Comparison of ENCODE assay signal across 1 cellular context in the genomic region with DNA sequence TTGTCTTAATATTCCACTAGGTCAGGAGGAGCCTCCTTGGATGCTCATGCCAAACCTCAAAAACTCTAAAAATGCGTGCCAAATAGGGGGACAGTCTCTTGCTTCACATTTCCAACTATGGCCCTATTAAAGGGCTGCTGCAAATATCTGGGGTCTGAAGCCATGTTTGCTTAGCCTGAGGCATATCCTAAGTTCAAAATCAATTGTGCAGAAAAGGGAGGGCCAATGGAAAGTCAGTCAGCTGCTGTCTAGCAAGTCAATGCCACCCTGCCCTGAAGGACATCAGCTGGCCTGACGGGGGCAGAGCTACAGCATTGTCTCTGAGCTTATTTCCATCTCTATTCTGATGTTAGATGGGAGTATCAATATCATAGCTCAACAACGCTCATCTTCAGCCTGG.
TF ChIP-seq lines count a peak whose summit lies in the region.

No MANE protein-coding gene starts in this region.

TF ChIP-seq in WTC11, 78 proteins besides CTCF, POLR2A, EP300 and RAD21 (continued from another document):
- TF ChIP-seq, protein P1, sequence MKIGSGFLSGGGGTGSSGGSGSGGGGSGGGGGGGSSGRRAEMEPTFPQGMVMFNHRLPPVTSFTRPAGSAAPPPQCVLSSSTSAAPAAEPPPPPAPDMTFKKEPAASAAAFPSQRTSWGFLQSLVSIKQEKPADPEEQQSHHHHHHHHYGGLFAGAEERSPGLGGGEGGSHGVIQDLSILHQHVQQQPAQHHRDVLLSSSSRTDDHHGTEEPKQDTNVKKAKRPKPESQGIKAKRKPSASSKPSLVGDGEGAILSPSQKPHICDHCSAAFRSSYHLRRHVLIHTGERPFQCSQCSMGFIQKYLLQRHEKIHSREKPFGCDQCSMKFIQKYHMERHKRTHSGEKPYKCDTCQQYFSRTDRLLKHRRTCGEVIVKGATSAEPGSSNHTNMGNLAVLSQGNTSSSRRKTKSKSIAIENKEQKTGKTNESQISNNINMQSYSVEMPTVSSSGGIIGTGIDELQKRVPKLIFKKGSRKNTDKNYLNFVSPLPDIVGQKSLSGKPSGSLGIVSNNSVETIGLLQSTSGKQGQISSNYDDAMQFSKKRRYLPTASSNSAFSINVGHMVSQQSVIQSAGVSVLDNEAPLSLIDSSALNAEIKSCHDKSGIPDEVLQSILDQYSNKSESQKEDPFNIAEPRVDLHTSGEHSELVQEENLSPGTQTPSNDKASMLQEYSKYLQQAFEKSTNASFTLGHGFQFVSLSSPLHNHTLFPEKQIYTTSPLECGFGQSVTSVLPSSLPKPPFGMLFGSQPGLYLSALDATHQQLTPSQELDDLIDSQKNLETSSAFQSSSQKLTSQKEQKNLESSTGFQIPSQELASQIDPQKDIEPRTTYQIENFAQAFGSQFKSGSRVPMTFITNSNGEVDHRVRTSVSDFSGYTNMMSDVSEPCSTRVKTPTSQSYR (CRISPR knock-in tag; IDR thresholded peaks at IDR 0.05), result no peak
- no peak for TF ChIP-seq ZNF396 (CRISPR knock-in tag; IDR thresholded peaks at IDR 0.05; ENCODE audit: borderline replicate concordance)
- no peak for TF ChIP-seq ETV6 (CRISPR knock-in tag; IDR thresholded peaks at IDR 0.05)
- no peak for TF ChIP-seq FOXJ3 (CRISPR knock-in tag; IDR thresholded peaks at IDR 0.05; ENCODE audit: borderline replicate concordance)
- TF ChIP-seq GABPB1 (CRISPR knock-in tag; IDR thresholded peaks at IDR 0.05), result no peak
- TF ChIP-seq, protein P2, sequence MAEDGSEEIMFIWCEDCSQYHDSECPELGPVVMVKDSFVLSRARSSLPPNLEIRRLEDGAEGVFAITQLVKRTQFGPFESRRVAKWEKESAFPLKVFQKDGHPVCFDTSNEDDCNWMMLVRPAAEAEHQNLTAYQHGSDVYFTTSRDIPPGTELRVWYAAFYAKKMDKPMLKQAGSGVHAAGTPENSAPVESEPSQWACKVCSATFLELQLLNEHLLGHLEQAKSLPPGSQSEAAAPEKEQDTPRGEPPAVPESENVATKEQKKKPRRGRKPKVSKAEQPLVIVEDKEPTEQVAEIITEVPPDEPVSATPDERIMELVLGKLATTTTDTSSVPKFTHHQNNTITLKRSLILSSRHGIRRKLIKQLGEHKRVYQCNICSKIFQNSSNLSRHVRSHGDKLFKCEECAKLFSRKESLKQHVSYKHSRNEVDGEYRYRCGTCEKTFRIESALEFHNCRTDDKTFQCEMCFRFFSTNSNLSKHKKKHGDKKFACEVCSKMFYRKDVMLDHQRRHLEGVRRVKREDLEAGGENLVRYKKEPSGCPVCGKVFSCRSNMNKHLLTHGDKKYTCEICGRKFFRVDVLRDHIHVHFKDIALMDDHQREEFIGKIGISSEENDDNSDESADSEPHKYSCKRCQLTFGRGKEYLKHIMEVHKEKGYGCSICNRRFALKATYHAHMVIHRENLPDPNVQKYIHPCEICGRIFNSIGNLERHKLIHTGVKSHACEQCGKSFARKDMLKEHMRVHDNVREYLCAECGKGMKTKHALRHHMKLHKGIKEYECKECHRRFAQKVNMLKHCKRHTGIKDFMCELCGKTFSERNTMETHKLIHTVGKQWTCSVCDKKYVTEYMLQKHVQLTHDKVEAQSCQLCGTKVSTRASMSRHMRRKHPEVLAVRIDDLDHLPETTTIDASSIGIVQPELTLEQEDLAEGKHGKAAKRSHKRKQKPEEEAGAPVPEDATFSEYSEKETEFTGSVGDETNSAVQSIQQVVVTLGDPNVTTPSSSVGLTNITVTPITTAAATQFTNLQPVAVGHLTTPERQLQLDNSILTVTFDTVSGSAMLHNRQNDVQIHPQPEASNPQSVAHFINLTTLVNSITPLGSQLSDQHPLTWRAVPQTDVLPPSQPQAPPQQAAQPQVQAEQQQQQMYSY (CRISPR knock-in tag; IDR thresholded peaks at IDR 0.05), result no peak
- TF ChIP-seq, protein P3, sequence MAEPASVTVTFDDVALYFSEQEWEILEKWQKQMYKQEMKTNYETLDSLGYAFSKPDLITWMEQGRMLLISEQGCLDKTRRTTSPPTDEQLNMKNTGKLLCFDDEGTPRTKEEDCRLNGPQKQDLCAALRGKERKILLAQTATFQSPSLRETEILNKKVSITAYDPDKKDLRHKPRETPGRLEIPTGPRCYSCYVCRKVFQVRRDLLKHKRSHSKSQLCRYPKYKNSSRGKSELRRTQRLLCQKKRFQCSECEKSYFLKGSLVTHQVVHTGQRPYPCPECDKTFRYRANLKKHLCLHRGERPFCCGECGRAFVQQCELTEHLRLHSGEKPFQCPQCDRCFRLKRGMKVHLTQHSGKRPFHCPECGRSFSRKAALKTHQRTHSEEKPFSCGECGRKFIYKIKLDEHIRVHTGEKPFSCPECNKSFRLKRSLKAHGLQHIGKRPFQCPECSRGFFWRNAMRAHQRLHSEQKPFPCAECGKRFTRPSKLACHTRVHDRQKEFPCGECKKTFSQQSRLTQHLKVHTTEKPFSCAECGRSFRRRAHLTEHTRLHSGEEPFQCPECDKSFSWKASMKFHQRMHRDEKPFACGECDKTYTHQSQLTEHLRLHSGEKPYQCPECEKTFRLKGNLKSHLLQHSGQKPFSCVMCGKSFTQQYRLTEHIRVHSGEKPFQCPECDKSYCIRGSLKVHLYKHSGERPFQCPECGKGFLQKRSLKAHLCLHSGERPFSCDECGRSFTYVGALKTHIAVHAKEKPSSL (CRISPR knock-in tag; conservative IDR thresholded peaks at IDR 0.05), result no peak
- TF ChIP-seq, protein P4, sequence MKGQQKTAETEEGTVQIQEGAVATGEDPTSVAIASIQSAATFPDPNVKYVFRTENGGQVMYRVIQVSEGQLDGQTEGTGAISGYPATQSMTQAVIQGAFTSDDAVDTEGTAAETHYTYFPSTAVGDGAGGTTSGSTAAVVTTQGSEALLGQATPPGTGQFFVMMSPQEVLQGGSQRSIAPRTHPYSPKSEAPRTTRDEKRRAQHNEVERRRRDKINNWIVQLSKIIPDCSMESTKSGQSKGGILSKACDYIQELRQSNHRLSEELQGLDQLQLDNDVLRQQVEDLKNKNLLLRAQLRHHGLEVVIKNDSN (CRISPR knock-in tag; IDR thresholded peaks at IDR 0.05), result no peak
